10 cellular contexts compared by ENCODE assay signal in genomic region chr2:102258386-102259074, GRCh38. TPM values are rescaled to one million over a fixed set of nuclear protein-coding genes. Genes with fewer than 3 reads are reported as not detected.
DNase-seq lines count a peak whose midpoint lies in the region; ATAC-seq, FAIRE-seq and TF ChIP-seq lines count a peak whose summit lies in the region.
"Had no signal": no experiment of that assay in that cellular context is flagged by ENCODE, and none has a peak within 500 bp of the region (broad histone marks: within the 10 kb centered on the region; RNA-seq: fewer than 3 reads in every experiment).

No MANE protein-coding gene starts in this region.

- H3K27ac ChIP-seq in epithelial cell of prostate (peak overlapping the region; percentile 92), spleen (peak overlapping the region in 5 of 8 donors; percentile 44 to 83 (median 72)), OCI-LY7 (ENCODE audit: low read depth, low read length, poor library complexity, severe bottlenecking) (no peak overlapping the region)

- intact Hi-C loops in activated CD4-positive, alpha-beta T cell treated with anti-CD3 and anti-CD28 coated beads for 36 hours (cut with DNase I, micrococcal nuclease) = loop anchor here (1.0 to 10.0 kb wide), 8 partner anchors 46 to 524 kb away; partner anchors contain the start of gene IL18R1 (in 1 of the 2)
- intact Hi-C loops in spleen (cut with DNase I; ENCODE audit: low total_unique reads) = loop anchor here (10.0 kb wide), 1 partner anchor 96 kb away; the partner anchor contains the start of gene IL18R1
- intact Hi-C loops in OCI-LY7 (cut with micrococcal nuclease; ENCODE audit: unreplicated experiment) = no loop called here

- peaks cover 8% of the 10 kb centered on the region for H3K36me3 Mint-ChIP-seq in activated CD4-positive, alpha-beta T cell treated with anti-CD3 and anti-CD28 coated beads for 36 hours (ENCODE audit: low read depth)

- no peak overlapping the region for H2AFZ ChIP-seq in OCI-LY7 (ENCODE audit: low read length)

- H3K4me3 ChIP-seq in spleen (no peak overlapping the region), OCI-LY7 (ENCODE audit: low read depth, low read length, poor library complexity, severe bottlenecking) (no peak overlapping the region)

- POLR2A ChIA-PET in activated CD4-positive, alpha-beta T cell treated with anti-CD3 and anti-CD28 coated beads for 36 hours (lab: Charles Lee) = interaction anchor here (0.6 kb wide), 1 partner anchor 858 kb away, joined by 3 read pairs; no protein-coding TSS in a partner anchor
- POLR2A ChIA-PET in OCI-LY7 (lab: Charles Lee) = no interaction called here

- H3K9me3 Mint-ChIP-seq in activated CD4-positive, alpha-beta T cell treated with anti-CD3 and anti-CD28 coated beads for 36 hours (ENCODE audit: low read depth) = peaks cover 1% of the 10 kb centered on the region

- H3K9me3 ChIP-seq in spleen = no peaks in the 10 kb centered on the region
- no peaks in the 10 kb centered on the region for H3K9me3 ChIP-seq in OCI-LY7 (ENCODE audit: low read length)
- H3K9me3 ChIP-seq: BE2C had no signal

- DNase-seq in activated CD4-positive, alpha-beta T cell treated with anti-CD3 and anti-CD28 coated beads for 36 hours = peak; percentile 63
- no peak for DNase-seq in activated CD4-positive, alpha-beta T cell treated with anti-CD3 and anti-CD28 coated beads for 1 hour
- peak; percentile 83 for DNase-seq in epithelial cell of prostate (ENCODE audit: low read depth, low spot score)
- DNase-seq in spleen = no peak
- no peak for DNase-seq in OCI-LY7 (ENCODE audit: low spot score)
- DNase-seq in GM12892 (ENCODE audit: insufficient read length) = no peak
- DNase-seq in DMS153 treated with DMSO at 0.1 percent for 48 hours (lab: John Stamatoyannopoulos, UW; ENCODE audit: unreplicated experiment) = no peak
- DNase-seq: BE2C had no signal

- CTCF ChIA-PET in activated CD4-positive, alpha-beta T cell treated with anti-CD3 and anti-CD28 coated beads for 36 hours (lab: Charles Lee) = interaction anchor here (0.6 to 2.3 kb wide), 4 partner anchors 18 to 238 kb away, joined by 3 to 16 read pairs (median 4); no protein-coding TSS in a partner anchor
- CTCF ChIA-PET in OCI-LY7 (lab: Charles Lee; ENCODE audit: unreplicated experiment) = no interaction called here

- no peak for FAIRE-seq in GM12892 (lab: Jason Lieb, UNC)

- H3K27me3 Mint-ChIP-seq in activated CD4-positive, alpha-beta T cell treated with anti-CD3 and anti-CD28 coated beads for 36 hours = no peaks in the 10 kb centered on the region

- BruUV-seq in OCI-LY7 (replicated peaks; lab: Mats Ljungman, UMichigan) = no TSS peak

- WGBS in spleen, 5 donors = 68 to 80% (median 71%) methylated on average over 3 of the region's 3 CpGs

- no peaks in the 10 kb centered on the region for H3K9me2 ChIP-seq in OCI-LY7 (ENCODE audit: insufficient read depth, low read length)

- no peak overlapping the region for H3K4me2 ChIP-seq in OCI-LY7 (ENCODE audit: low read length)

- ATAC-seq in activated CD4-positive, alpha-beta T cell treated with anti-CD3 and anti-CD28 coated beads for 36 hours = peak; percentile 92
- ATAC-seq in SK-N-SH treated with all-trans-retinoic acid at 6 μM for 48 hours = peak; percentile 89

- no peaks in the 10 kb centered on the region for H3K36me3 ChIP-seq in spleen
- H3K36me3 ChIP-seq in OCI-LY7 (ENCODE audit: insufficient read depth, low read length) = no peaks in the 10 kb centered on the region
- H3K36me3 ChIP-seq: BE2C had no signal

- peaks cover 0 to 59% (median 15%) of the 10 kb centered on the region in 6 donors for H3K4me1 ChIP-seq in spleen
- H3K4me1 ChIP-seq in OCI-LY7 (ENCODE audit: insufficient read depth, low read length, poor library complexity, severe bottlenecking) = no peaks in the 10 kb centered on the region
- H3K4me1 ChIP-seq: BE2C had no signal

- no peaks in the 10 kb centered on the region for H4K20me1 ChIP-seq in OCI-LY7 (ENCODE audit: insufficient read depth, low read length)

- H3K79me2 ChIP-seq in OCI-LY7 (ENCODE audit: insufficient read depth, low read depth, low read length) = no peaks in the 10 kb centered on the region

- H3K4me3 Mint-ChIP-seq in activated CD4-positive, alpha-beta T cell treated with anti-CD3 and anti-CD28 coated beads for 36 hours = peak overlapping the region; percentile 26

- H3K27me3 ChIP-seq in spleen (replicated peaks in 1 of 7) = peaks cover 0 to 9% (median 0%) of the 10 kb centered on the region in 7 donors
- H3K27me3 ChIP-seq: BE2C had no signal

- TF ChIP-seq CTCF in spleen (IDR thresholded peaks at IDR 0.05 in 8 of 11, conservative IDR thresholded peaks at IDR 0.05 in 3 of 11) (no peak), OCI-LY7 (conservative IDR thresholded peaks at IDR 0.05; ENCODE audit: low read length) (no peak)

- TF ChIP-seq POLR2A in spleen (IDR thresholded peaks at IDR 0.05) = no peak
- TF ChIP-seq POLR2A in GM12892 (IDR thresholded peaks at IDR 0.05; ENCODE audit: low read depth, low read length) = no peak

- H3K4me1 Mint-ChIP-seq in activated CD4-positive, alpha-beta T cell treated with anti-CD3 and anti-CD28 coated beads for 36 hours = peaks cover 45% of the 10 kb centered on the region

- peak overlapping the region; percentile 97 for H3K27ac Mint-ChIP-seq in activated CD4-positive, alpha-beta T cell treated with anti-CD3 and anti-CD28 coated beads for 36 hours

TF ChIP-seq in SK-N-SH treated with all-trans-retinoic acid at 6 μM for 48 hours, 23 proteins besides CTCF, POLR2A, EP300 and RAD21:
- TF ChIP-seq TOX (CRISPR knock-in tag; IDR thresholded peaks at IDR 0.05; ENCODE audit: borderline replicate concordance) (peak; percentile 45; the same call in 1 of the 2 replicates), ZNF565 (CRISPR knock-in tag; conservative IDR thresholded peaks at IDR 0.05; ENCODE audit: low read depth) (no peak), ZNF8 (CRISPR knock-in tag; IDR thresholded peaks at IDR 0.05) (no peak), OSR1 (CRISPR knock-in tag; IDR thresholded peaks at IDR 0.05) (peak; percentile 80; the same call in 1 of the 2 replicates), ZNF70 (CRISPR knock-in tag; IDR thresholded peaks at IDR 0.05) (no peak), ZFP30 (CRISPR knock-in tag; IDR thresholded peaks at IDR 0.05) (no peak), ZC3H10 (CRISPR knock-in tag; IDR thresholded peaks at IDR 0.05) (0 out of 2 replicates have a peak, but pooled peaks have one; percentile 55), SNAI2 (CRISPR knock-in tag; IDR thresholded peaks at IDR 0.05) (no peak)
- TF ChIP-seq, protein P1, sequence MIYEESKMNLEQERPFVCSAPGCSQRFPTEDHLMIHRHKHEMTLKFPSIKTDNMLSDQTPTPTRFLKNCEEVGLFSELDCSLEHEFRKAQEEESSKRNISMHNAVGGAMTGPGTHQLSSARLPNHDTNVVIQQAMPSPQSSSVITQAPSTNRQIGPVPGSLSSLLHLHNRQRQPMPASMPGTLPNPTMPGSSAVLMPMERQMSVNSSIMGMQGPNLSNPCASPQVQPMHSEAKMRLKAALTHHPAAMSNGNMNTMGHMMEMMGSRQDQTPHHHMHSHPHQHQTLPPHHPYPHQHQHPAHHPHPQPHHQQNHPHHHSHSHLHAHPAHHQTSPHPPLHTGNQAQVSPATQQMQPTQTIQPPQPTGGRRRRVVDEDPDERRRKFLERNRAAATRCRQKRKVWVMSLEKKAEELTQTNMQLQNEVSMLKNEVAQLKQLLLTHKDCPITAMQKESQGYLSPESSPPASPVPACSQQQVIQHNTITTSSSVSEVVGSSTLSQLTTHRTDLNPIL (CRISPR knock-in tag; IDR thresholded peaks at IDR 0.05; ENCODE audit: low read depth) = no peak

RNA-seq across cellular contexts. Expression of gene IL1RL1, which starts 52.8 kb away (rescaled TPM):
- total RNA-seq in activated CD4-positive, alpha-beta T cell treated with anti-CD3 and anti-CD28 coated beads for 36 hours = under 1 TPM; 0.26 to 0.27 TPM
- total RNA-seq in spleen (10 to 100 TPM in 1 of 7 donors, 1 to 10 TPM in 5, under 1 TPM in 1; 0.57 to 19.6 (median 2.2) TPM), OCI-LY7 (2022) (not detected in 2 replicates)
- polyA plus RNA-seq in spleen = under 1 TPM; 0.11 to 0.56 (median 0.16) TPM
- total RNA-seq in OCI-LY7 (2014; rRNA removed; shearing (Covaris generic)) = not detected in 2 replicates
- not detected for polyA plus RNA-seq in GM12892 (2012; ENCODE audit: missing spikeins)
- polyA plus RNA-seq: neural cell had no signal

Comparison
In these comparisons a context has a peak if more than half of its experiments do, and no peak if none do; other contexts are left out.
1. DNase-seq: peak in activated CD4-positive, alpha-beta T cell treated with anti-CD3 and anti-CD28 coated beads for 36 hours (single experiment) and epithelial cell of prostate (single experiment); none in activated CD4-positive, alpha-beta T cell treated with anti-CD3 and anti-CD28 coated beads for 1 hour (single experiment), spleen (single experiment), OCI-LY7 (single experiment), GM12892 (single experiment) and DMS153 treated with DMSO at 0.1 percent for 48 hours (single experiment).